ENCODE assay signal across 1 cellular context in the genomic region with DNA sequence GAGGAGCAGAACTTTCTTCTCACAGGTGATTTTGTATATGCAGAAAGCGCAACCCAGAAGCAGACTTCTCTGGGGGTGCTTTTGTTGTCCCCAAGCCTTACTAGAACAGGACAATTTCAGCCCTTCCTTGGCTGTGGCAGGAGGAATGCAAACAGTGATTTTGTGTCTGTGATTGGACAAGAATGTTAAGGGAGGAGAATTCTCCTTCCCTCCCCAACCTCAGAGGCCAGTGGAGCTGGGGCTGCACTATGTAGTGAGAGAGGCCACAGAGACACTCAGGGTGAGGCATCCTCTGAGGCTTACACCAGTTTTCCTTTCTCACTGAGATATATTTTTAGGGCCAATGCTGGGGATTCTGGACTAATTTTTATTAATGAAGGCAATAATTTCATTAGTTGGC.
TF ChIP-seq lines count a peak whose summit lies in the region.

No MANE protein-coding gene starts in this region.

TF ChIP-seq in IMR-90, 13 proteins besides CTCF, POLR2A, EP300 and RAD21 (continued from another document):
- TF ChIP-seq, protein P1, sequence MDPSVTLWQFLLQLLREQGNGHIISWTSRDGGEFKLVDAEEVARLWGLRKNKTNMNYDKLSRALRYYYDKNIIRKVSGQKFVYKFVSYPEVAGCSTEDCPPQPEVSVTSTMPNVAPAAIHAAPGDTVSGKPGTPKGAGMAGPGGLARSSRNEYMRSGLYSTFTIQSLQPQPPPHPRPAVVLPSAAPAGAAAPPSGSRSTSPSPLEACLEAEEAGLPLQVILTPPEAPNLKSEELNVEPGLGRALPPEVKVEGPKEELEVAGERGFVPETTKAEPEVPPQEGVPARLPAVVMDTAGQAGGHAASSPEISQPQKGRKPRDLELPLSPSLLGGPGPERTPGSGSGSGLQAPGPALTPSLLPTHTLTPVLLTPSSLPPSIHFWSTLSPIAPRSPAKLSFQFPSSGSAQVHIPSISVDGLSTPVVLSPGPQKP (IDR thresholded peaks at IDR 0.05; ENCODE audit: borderline replicate concordance, low read depth, low read length), result no peak
- no peak for TF ChIP-seq MXI1 (IDR thresholded peaks at IDR 0.05; ENCODE audit: borderline replicate concordance, low read depth, low read length)
- no peak for TF ChIP-seq CEBPB (IDR thresholded peaks at IDR 0.05; ENCODE audit: low read depth, low read length)
- no peak for TF ChIP-seq FOS (IDR thresholded peaks at IDR 0.05; ENCODE audit: low read depth, low read length)
- no peak for TF ChIP-seq CHD1 (IDR thresholded peaks at IDR 0.05; ENCODE audit: low read depth, low read length)
